In genomic region chr2:180660207-180660606, GRCh38 we compare ENCODE assay signal across 16 cellular contexts.
DNase-seq lines count a peak whose midpoint lies in the region; ATAC-seq, FAIRE-seq and TF ChIP-seq lines count a peak whose summit lies in the region.
"Had no signal": no experiment of that assay in that cellular context is flagged by ENCODE, and none has a peak within 500 bp of the region (broad histone marks: within the 10 kb centered on the region; RNA-seq: fewer than 3 reads in every experiment).

No MANE protein-coding gene starts in this region.

- TF ChIP-seq RAD21 in H1 (IDR thresholded peaks at IDR 0.05 in 1 of 2, conservative IDR thresholded peaks at IDR 0.05 in 1 of 2; ENCODE audit: low read depth in 2 of 2, low read length in 2 of 2), result no peak

- no peak for TF ChIP-seq POLR2A in H1 (IDR thresholded peaks at IDR 0.05; ENCODE audit: control extremely low read depth in 1 of 2, low read depth in 2 of 2, low read length in 2 of 2)
- no peak for TF ChIP-seq POLR2A in right lobe of liver (IDR thresholded peaks at IDR 0.05)

- H4K91ac ChIP-seq in H1 (replicated peaks; ENCODE audit: insufficient read length, low read length), result no peak overlapping the region

- no peak overlapping the region for H4K5ac ChIP-seq in H1 (ENCODE audit: insufficient read length, low read depth, low read length)

- no peak overlapping the region for H3K4me2 ChIP-seq in H1 (ENCODE audit: insufficient read depth in 1 of 2, low read depth in 2 of 2, low read length in 2 of 2)
- H3K4me2 ChIP-seq: BLaER1 had no signal

- no peaks in the 10 kb centered on the region for H3K79me2 ChIP-seq in H1 (ENCODE audit: control insufficient read depth in 1 of 2, insufficient read depth in 2 of 2, low read length in 2 of 2)

- H4K20me1 ChIP-seq in H1 (replicated peaks in 1 of 2; ENCODE audit: control insufficient read depth in 1 of 2, insufficient read depth in 2 of 2, low read length in 2 of 2), result no peaks in the 10 kb centered on the region
- H4K20me1 ChIP-seq: BLaER1 had no signal

- no peak overlapping the region for H2BK15ac ChIP-seq in H1 (ENCODE audit: low read length)

- H3K56ac ChIP-seq in H1 (replicated peaks; ENCODE audit: insufficient read length, low read depth, low read length), result no peak overlapping the region

- H3K27ac ChIP-seq in C4-2B (peak overlapping the region; percentile 59), HEK293 (ENCODE audit: extremely low read depth, low read depth, low read length) (no peak overlapping the region), H1 (ENCODE audit: low read depth, low read length) (no peak overlapping the region), right lobe of liver (peak overlapping the region in 1 of 3 donors; percentile 10)
- H3K27ac ChIP-seq: BLaER1 had no signal

- TF ChIP-seq CTCF in C4-2B (conservative IDR thresholded peaks at IDR 0.05), result no peak
- TF ChIP-seq CTCF in HEK293 (tag by site-specific recombination; IDR thresholded peaks at IDR 0.05), result no peak
- TF ChIP-seq CTCF in H1 (IDR thresholded peaks at IDR 0.05; ENCODE audit: control extremely low read depth in 1 of 3, insufficient read depth in 1 of 3, low read depth in 1 of 3, low read length in 3 of 3), result no peak
- no peak for TF ChIP-seq CTCF in right lobe of liver (IDR thresholded peaks at IDR 0.05)

- no peak overlapping the region for H3K4ac ChIP-seq in H1 (replicated peaks; ENCODE audit: insufficient read length, low read depth, low read length)

- no peaks in the 10 kb centered on the region for H3K36me3 ChIP-seq in HEK293 (ENCODE audit: control insufficient read depth in 2 of 2, insufficient read depth in 1 of 2, low read length in 2 of 2)
- no peaks in the 10 kb centered on the region for H3K36me3 ChIP-seq in H1 (ENCODE audit: control insufficient read depth in 2 of 4, insufficient read depth in 4 of 4, low read length in 3 of 4)
- no peaks in the 10 kb centered on the region for H3K36me3 ChIP-seq in right lobe of liver
- H3K36me3 ChIP-seq: BLaER1, HAP-1 had no signal

- DNase-seq in H1 (ENCODE audit: low read depth in 1 of 2, low spot score in 2 of 2) (no peak), right lobe of liver (peak in 1 of 3 donors; percentile 49), NCI-H2029 treated with DMSO at 0.1 percent for 48 hours (lab: John Stamatoyannopoulos, UW) (no peak), NCI-H1694 treated with DMSO at 0.1 percent for 48 hours (lab: John Stamatoyannopoulos, UW) (no peak)
- DNase-seq: 8988T; Calu3; CD8-positive, alpha-beta T cell; DMS79 treated with DMSO at 0.1 percent for 48 hours; GF-D8; GOT3 had no signal

- H3K4me1 ChIP-seq in HEK293 (ENCODE audit: control insufficient read depth, insufficient read depth, low read length) (no peaks in the 10 kb centered on the region), H1 (replicated peaks in 1 of 4; ENCODE audit: control insufficient read depth in 3 of 4, insufficient read depth in 4 of 4, low read length in 3 of 4) (no peaks in the 10 kb centered on the region; a peak in 1 of 7 replicates), right lobe of liver (no peaks in the 10 kb centered on the region)
- H3K4me1 ChIP-seq: BLaER1 had no signal

- POLR2A ChIA-PET in HEK293 (lab: Yijun Ruan, JAX), result no interaction called here
- POLR2A ChIA-PET in H1 (lab: Charles Lee; ENCODE audit: partially characterized antibody), result no interaction called here

- no peak overlapping the region for H2AK5ac ChIP-seq in H1 (ENCODE audit: low read depth, low read length)

- no peaks in the 10 kb centered on the region for H3K79me1 ChIP-seq in H1 (ENCODE audit: low read depth, low read length)

- no peak overlapping the region for H2BK12ac ChIP-seq in H1 (ENCODE audit: low read depth, low read length)

- CTCF ChIA-PET in HEK293 (lab: Yijun Ruan, JAX) (no interaction called here), H1 (lab: Charles Lee; ENCODE audit: partially characterized antibody) (no interaction called here)

- H3K9ac ChIP-seq in H1 (replicated peaks in 1 of 4; ENCODE audit: extremely low read depth in 1 of 4, low read depth in 3 of 4, low read length in 3 of 4), result no peak overlapping the region
- H3K9ac ChIP-seq: BLaER1 had no signal

- ATAC-seq in right lobe of liver, result peak; percentile 86 to 94 (median 88)
- no peak for ATAC-seq in HG02870 (IDR thresholded peaks at IDR 0.05; ENCODE audit: unreplicated experiment)
- ATAC-seq: CD8-positive, alpha-beta T cell; K562 had no signal

- H3K23ac ChIP-seq in H1 (ENCODE audit: insufficient read length), result no peak overlapping the region

- no peak for TF ChIP-seq EP300 in H1 (IDR thresholded peaks at IDR 0.05; ENCODE audit: borderline replicate concordance in 1 of 2, low read depth in 2 of 2, low read length in 2 of 2)

- no peaks in the 10 kb centered on the region for H3K9me3 ChIP-seq in HEK293 (ENCODE audit: control insufficient read depth, insufficient read depth, low read depth, low read length)
- H3K9me3 ChIP-seq in H1 (ENCODE audit: insufficient read depth in 2 of 2, low read depth in 1 of 2, low read length in 1 of 2), result no peaks in the 10 kb centered on the region
- no peaks in the 10 kb centered on the region for H3K9me3 ChIP-seq in right lobe of liver
- H3K9me3 ChIP-seq: BLaER1, HAP-1 had no signal

- H2BK20ac ChIP-seq in H1 (ENCODE audit: low read length), result no peak overlapping the region

- no peak for FAIRE-seq in H1 (lab: Jason Lieb, UNC)
- FAIRE-seq: K562 had no signal

- H2BK5ac ChIP-seq in H1 (ENCODE audit: low read depth, low read length), result no peak overlapping the region

- H3K14ac ChIP-seq in H1 (ENCODE audit: insufficient read length), result no peak overlapping the region

- H2AFZ ChIP-seq in H1 (ENCODE audit: low read length), result peak overlapping the region; percentile 63; the same call in 1 of the 2 replicates

- no peaks in the 10 kb centered on the region for H3K23me2 ChIP-seq in H1 (ENCODE audit: low read depth, low read length)

- WGBS in H1 (ENCODE audit: extremely low coverage in 1 of 2, insufficient coverage in 1 of 2, insufficient read length in 1 of 2, insufficient replicate concordance in 2 of 2, low coverage in 1 of 2, low lambda C conversion rate in 2 of 2, missing lambda C conversion rate in 1 of 2), 2 experiments, result 91% methylated on average over 8 of the region's 8 CpGs; no CpG with 5 or more reads in 1 of the 2 experiments
- 48% methylated on average over 8 of the region's 8 CpGs for WGBS in right lobe of liver (ENCODE audit: insufficient coverage, low coverage, low lambda C conversion rate, missing lambda C conversion rate)

- no peak overlapping the region for H4K8ac ChIP-seq in H1 (ENCODE audit: extremely low read depth, insufficient read depth, low read length)

- no peak overlapping the region for H3K4me3 ChIP-seq in HEK293 (ENCODE audit: low read depth, low read length)
- no peak overlapping the region for H3K4me3 ChIP-seq in H1 (ENCODE audit: extremely low read depth in 1 of 4, insufficient read depth in 2 of 4, low read depth in 3 of 4, low read length in 4 of 4)
- H3K4me3 ChIP-seq in right lobe of liver, result no peak overlapping the region
- H3K4me3 ChIP-seq: BLaER1, HAP-1, K562 had no signal

- intact Hi-C loops in right lobe of liver (cut with DNase I), result no loop called here

- H2BK120ac ChIP-seq in H1 (replicated peaks; ENCODE audit: low read depth, low read length), result no peak overlapping the region

- H3K27me3 ChIP-seq in H1 (replicated peaks in 1 of 4; ENCODE audit: control insufficient read depth in 3 of 4, extremely low read depth in 1 of 4, insufficient read depth in 3 of 4, low read length in 3 of 4) (no peaks in the 10 kb centered on the region), right lobe of liver (no peaks in the 10 kb centered on the region)
- H3K27me3 ChIP-seq: BLaER1 had no signal

- H3K18ac ChIP-seq in H1 (ENCODE audit: extremely low read depth, low read length), result no peak overlapping the region

TF ChIP-seq in HEK293, 187 proteins besides CTCF, POLR2A, EP300 and RAD21 (continues in another document):
- TF ChIP-seq ZBTB8A (tag by site-specific recombination; IDR thresholded peaks at IDR 0.05), result no peak
- TF ChIP-seq ZNF670 (tag by site-specific recombination; IDR thresholded peaks at IDR 0.05; ENCODE audit: low read depth), result no peak

TF ChIP-seq in H1, 55 proteins besides CTCF, POLR2A, EP300 and RAD21:
- TF ChIP-seq NANOG (IDR thresholded peaks at IDR 0.05; ENCODE audit: insufficient read depth, low read depth, low read length, poor library complexity, severe bottlenecking) (no peak), USF2 (IDR thresholded peaks at IDR 0.05; ENCODE audit: low read length) (no peak), BCL11A (IDR thresholded peaks at IDR 0.05; ENCODE audit: low read depth in 2 of 2, low read length in 2 of 2) (no peak), PHF8 (conservative IDR thresholded peaks at IDR 0.05; ENCODE audit: low read depth, low read length) (no peak), TAF1 (IDR thresholded peaks at IDR 0.05; ENCODE audit: low read depth, low read length) (no peak), POU5F1 (IDR thresholded peaks at IDR 0.05; ENCODE audit: low read depth, low read length) (no peak), ATF2 (IDR thresholded peaks at IDR 0.05; ENCODE audit: low read length) (no peak), FOSL1 (IDR thresholded peaks at IDR 0.05; ENCODE audit: insufficient read depth, low read depth, low read length) (no peak)
